Comparison of ENCODE assay signal across 18 cellular contexts in genomic region chr5:135835766-135836165, GRCh38. TPM values are rescaled to one million over a fixed set of nuclear protein-coding genes. Genes with fewer than 3 reads are reported as not detected.
DNase-seq lines count a peak whose midpoint lies in the region; ATAC-seq and TF ChIP-seq lines count a peak whose summit lies in the region.
"Had no signal": no experiment of that assay in that cellular context is flagged by ENCODE, and none has a peak within 500 bp of the region (broad histone marks: within the 10 kb centered on the region; RNA-seq: fewer than 3 reads in every experiment).

No MANE protein-coding gene starts in this region.

- H3K4me1 ChIP-seq in Peyer's patch (peaks cover 0 to 10% (median 0%) of the 10 kb centered on the region in 4 donors), endodermal cell (ENCODE audit: control insufficient read depth, insufficient read depth, low read length) (no peaks in the 10 kb centered on the region), gastrocnemius medialis (peaks cover 0 to 5% of the 10 kb centered on the region in 2 donors)

- intact Hi-C loops in Calu3 (cut with micrococcal nuclease; ENCODE audit: unreplicated experiment): loop anchor here (2.0 kb wide), 1 partner anchor 373 kb away; no protein-coding TSS in a partner anchor
- intact Hi-C loops in sciatic nerve (cut with DNase I): no loop called here
- intact Hi-C loops in gastrocnemius medialis (cut with DNase I; ENCODE audit: low total_unique reads): loop anchor here (10.0 kb wide), 1 partner anchor 371 kb away; no protein-coding TSS in a partner anchor

- peaks cover 89% of the 10 kb centered on the region for H3K27me3 Mint-ChIP-seq in Calu3 (ENCODE audit: unreplicated experiment)
- peaks cover 75% of the 10 kb centered on the region for H3K27me3 Mint-ChIP-seq in endodermal cell (ENCODE audit: insufficient read depth)

- BruUV-seq in Calu3 (replicated peaks; lab: Mats Ljungman, UMichigan): no TSS peak

- no peak overlapping the region for H3K9ac ChIP-seq in endodermal cell (ENCODE audit: extremely low read depth, low read length, poor library complexity, severe bottlenecking)

- H3K27ac Mint-ChIP-seq in Calu3 (ENCODE audit: unreplicated experiment) (no peak overlapping the region), endodermal cell (no peak overlapping the region)

- H3K27ac ChIP-seq in Peyer's patch: no peak overlapping the region
- H3K27ac ChIP-seq in endodermal cell (ENCODE audit: low read depth, low read length): no peak overlapping the region
- H3K27ac ChIP-seq in gastrocnemius medialis: no peak overlapping the region
- H3K27ac ChIP-seq: A549, HL-60, SJSA1 had no signal

- CTCF ChIA-PET in Calu3 (lab: Charles Lee): interaction anchor here (0.7 kb wide), 1 partner anchor 242 kb away, joined by 4 read pairs; no protein-coding TSS in a partner anchor

- H3K4me1 Mint-ChIP-seq in Calu3 (ENCODE audit: low read depth, unreplicated experiment): no peaks in the 10 kb centered on the region
- no peaks in the 10 kb centered on the region for H3K4me1 Mint-ChIP-seq in endodermal cell

- 78 to 85% methylated on average over 5 to 7 of the region's 7 CpGs for WGBS in endodermal cell (ENCODE audit: insufficient coverage in 1 of 2, insufficient read length in 1 of 2), 2 experiments

- peak overlapping the region; percentile 67 for H3K4me3 Mint-ChIP-seq in Calu3 (ENCODE audit: low read depth, unreplicated experiment)
- H3K4me3 Mint-ChIP-seq in endodermal cell: peak overlapping the region; percentile 75

- no peak overlapping the region for H3K4me3 ChIP-seq in Peyer's patch
- no peak overlapping the region for H3K4me3 ChIP-seq in endodermal cell (ENCODE audit: low read length)
- H3K4me3 ChIP-seq in gastrocnemius medialis: no peak overlapping the region
- H3K4me3 ChIP-seq in MG63: no peak overlapping the region
- H3K4me3 ChIP-seq: SJSA1 had no signal

- no peaks in the 10 kb centered on the region for H3K27me3 ChIP-seq in Peyer's patch
- H3K27me3 ChIP-seq in endodermal cell (ENCODE audit: control insufficient read depth, insufficient read depth, low read length, poor library complexity, severe bottlenecking): peaks cover 60% of the 10 kb centered on the region
- H3K27me3 ChIP-seq in gastrocnemius medialis: peaks cover 0 to 18% (median 1%) of the 10 kb centered on the region in 3 donors
- H3K27me3 ChIP-seq in MG63: peaks cover 48% of the 10 kb centered on the region

- H3K9me3 Mint-ChIP-seq in Calu3 (ENCODE audit: low read depth, unreplicated experiment) (peaks cover 6% of the 10 kb centered on the region), endodermal cell (peaks cover 28% of the 10 kb centered on the region)

- DNase-seq in Calu3: no peak
- peak in 2 of 3 donors; percentile 23 to 38 for DNase-seq in Peyer's patch
- DNase-seq in endodermal cell: peak; percentile 38
- peak; percentile 35 for DNase-seq in sciatic nerve (ENCODE audit: low spot score)
- DNase-seq in gastrocnemius medialis: no peak
- no peak for DNase-seq in MG63
- DNase-seq: C1 segment of cervical spinal cord, HCEC 1CT, KBM-7, NCI-H1417 treated with DMSO at 0.1 percent for 48 hours, NCI-H2029, PC-3 had no signal

- no peak for TF ChIP-seq CTCF in Calu3 (IDR thresholded peaks at IDR 0.05; ENCODE audit: unreplicated experiment)
- no peak for TF ChIP-seq CTCF in Peyer's patch (IDR thresholded peaks at IDR 0.05)
- no peak for TF ChIP-seq CTCF in endodermal cell (conservative IDR thresholded peaks at IDR 0.05)
- TF ChIP-seq CTCF in gastrocnemius medialis (IDR thresholded peaks at IDR 0.05 in 4 of 5, conservative IDR thresholded peaks at IDR 0.05 in 1 of 5): no peak

- H3K9me3 ChIP-seq in Peyer's patch (no peaks in the 10 kb centered on the region), endodermal cell (ENCODE audit: control insufficient read depth, low read length) (peaks cover 17% of the 10 kb centered on the region), gastrocnemius medialis (no peaks in the 10 kb centered on the region), MG63 (peaks cover 14% of the 10 kb centered on the region)
- H3K9me3 ChIP-seq: SJSA1 had no signal

- H3K36me3 Mint-ChIP-seq in Calu3 (ENCODE audit: insufficient read depth, unreplicated experiment) (peaks cover 14% of the 10 kb centered on the region), endodermal cell (ENCODE audit: low read depth) (peaks cover 10% of the 10 kb centered on the region)

- in situ Hi-C loops in gastrocnemius medialis (cut with MboI; ENCODE audit: low sequenced_read_pairs in 4 of 4): loop anchor here in 3 of 4 donors (25.0 kb wide), 2 partner anchors 273 to 373 kb away; partner anchors contain the start of gene TIFAB (in 3 of the 3)

- no peak for TF ChIP-seq POLR2A in Peyer's patch (IDR thresholded peaks at IDR 0.05)
- no peak for TF ChIP-seq POLR2A in gastrocnemius medialis (IDR thresholded peaks at IDR 0.05)

- ATAC-seq in sciatic nerve (no peak), gastrocnemius medialis (no peak), HG02571 (IDR thresholded peaks at IDR 0.05; ENCODE audit: unreplicated experiment) (no peak), GM19328 (IDR thresholded peaks at IDR 0.05; ENCODE audit: unreplicated experiment) (no peak)
- ATAC-seq: PC-3 had no signal

- H3K36me3 ChIP-seq in Peyer's patch: no peaks in the 10 kb centered on the region
- H3K36me3 ChIP-seq in endodermal cell (ENCODE audit: control insufficient read depth, insufficient read depth, low read length): no peaks in the 10 kb centered on the region
- no peaks in the 10 kb centered on the region for H3K36me3 ChIP-seq in gastrocnemius medialis
- no peaks in the 10 kb centered on the region for H3K36me3 ChIP-seq in MG63
- H3K36me3 ChIP-seq: SJSA1 had no signal

RNA-seq across cellular contexts. Expression of gene SLC25A48, which starts 1.3 kb away (rescaled TPM):
- not detected in 2 replicates for total RNA-seq in Calu3 (2022)
- total RNA-seq in Peyer's patch: 10 to 100 TPM in 2 of 4 donors, 1 to 10 TPM in 2; 8.3 to 11.6 (median 10.3) TPM
- 1 to 10 TPM; 2.5 to 5.9 TPM for total RNA-seq in endodermal cell
- 1.6 TPM for polyA plus RNA-seq in endodermal cell (2013, experiment 1 of 2)
- 0.79 TPM for polyA plus RNA-seq in endodermal cell (2013, experiment 2 of 2)
- 59.3 TPM for total RNA-seq in sciatic nerve
- 1 to 10 TPM in 3 of 4 donors, under 1 TPM in 1; 0.56 to 5.2 (median 2.4) TPM for total RNA-seq in gastrocnemius medialis
- total RNA-seq in MG63 (2014; rRNA removed; shearing (Covaris generic); ENCODE audit: low replicate concordance): not detected in 2 replicates
- total RNA-seq: NCI-H460, PC-3, SJSA1 had no signal

RNA-seq across cellular contexts. Expression of gene IL9, which starts 59.9 kb away (rescaled TPM):
- not detected in 2 replicates for total RNA-seq in Calu3 (2022)
- not detected for total RNA-seq in Peyer's patch
- total RNA-seq in endodermal cell: not detected
- polyA plus RNA-seq in endodermal cell (2013, experiment 1 of 2): not detected
- not detected for polyA plus RNA-seq in endodermal cell (2013, experiment 2 of 2)
- not detected for total RNA-seq in sciatic nerve
- not detected for total RNA-seq in gastrocnemius medialis
- total RNA-seq in MG63 (2014; rRNA removed; shearing (Covaris generic); ENCODE audit: low replicate concordance): not detected in 2 replicates
- total RNA-seq: NCI-H460, PC-3, SJSA1 had no signal
- polyA plus RNA-seq: A549 had no signal

Comparison
In these comparisons a context has a peak if more than half of its experiments do, and no peak if none do; other contexts are left out.
1. DNase-seq: peak in Peyer's patch (2 of 3), endodermal cell (single experiment) and sciatic nerve (single experiment); none in Calu3 (single experiment), gastrocnemius medialis (0 of 2) and MG63 (single experiment).